In the genomic region with DNA sequence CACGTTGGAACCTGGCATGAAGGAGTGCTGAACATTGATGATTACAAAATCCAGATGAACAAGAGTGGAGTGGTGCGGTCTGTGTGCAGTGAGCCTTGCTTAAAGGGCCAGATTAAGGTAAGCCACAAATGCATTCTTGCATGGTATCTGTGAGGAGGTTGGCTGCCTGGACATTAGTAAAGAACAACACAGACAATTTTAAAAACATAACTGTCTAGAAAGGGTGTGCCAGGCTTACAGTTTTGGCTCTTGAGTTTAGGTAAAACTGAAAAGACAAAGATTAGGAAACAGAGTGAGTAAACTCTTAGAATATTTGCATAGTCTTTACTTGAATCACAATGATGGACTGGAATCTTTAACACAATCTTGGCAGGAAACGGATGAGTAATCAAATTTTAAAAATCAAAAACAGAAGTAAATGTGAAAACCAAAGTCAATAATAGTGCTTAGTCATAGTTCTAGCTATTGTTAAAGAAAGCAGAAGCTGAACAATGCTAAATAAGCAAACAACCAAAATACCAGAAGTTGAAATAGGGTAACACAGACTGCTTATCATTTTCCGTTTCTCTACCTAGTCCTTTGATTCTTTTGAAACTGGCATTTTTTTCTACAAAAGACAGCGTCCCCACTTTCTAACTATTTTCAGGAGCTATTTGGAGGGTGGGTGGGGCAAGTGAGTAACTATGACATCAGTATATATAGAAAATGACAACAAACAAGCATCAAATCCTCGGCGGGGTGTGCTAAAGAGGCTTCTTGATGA, we compare ENCODE assay signal across 9 cellular contexts.
DNase-seq lines count a peak whose midpoint lies in the region; ATAC-seq, FAIRE-seq and TF ChIP-seq lines count a peak whose summit lies in the region.
"Had no signal": no experiment of that assay in that cellular context is flagged by ENCODE, and none has a peak within 500 bp of the region (broad histone marks: within the 10 kb centered on the region; RNA-seq: fewer than 3 reads in every experiment).

No MANE protein-coding gene starts in this region.

- in situ Hi-C loops in HepG2 (cut with HindIII; ENCODE audit: extremely low pct_ligation_motif_present, low pct_unique_long_range_greater_than_20kb), result no loop called here

- no peak for TF ChIP-seq RAD21 in HepG2 (CRISPR knock-in tag; IDR thresholded peaks at IDR 0.05)

- POLR2A ChIA-PET in HepG2 (lab: Yijun Ruan, JAX), result no interaction called here
- POLR2A ChIA-PET in activated CD8-positive, alpha-beta T cell treated with anti-CD3 and anti-CD28 coated beads for 36 hours (lab: Charles Lee), result no interaction called here

- ATAC-seq in heart left ventricle (peak in 3 of 4 donors; percentile 45 to 52 (median 51)), HG03139 (IDR thresholded peaks at IDR 0.05; ENCODE audit: unreplicated experiment) (peak; percentile 41), HepG2 (no peak)
- ATAC-seq in activated CD8-positive, alpha-beta T cell treated with anti-CD3 and anti-CD28 coated beads for 36 hours, result no peak

- no peaks in the 10 kb centered on the region for H3K27me3 ChIP-seq in heart left ventricle
- H3K27me3 ChIP-seq in left ventricle myocardium inferior (ENCODE audit: low read depth), result no peaks in the 10 kb centered on the region
- H3K27me3 ChIP-seq in HepG2 (ENCODE audit: control insufficient read depth in 1 of 2, insufficient read depth in 2 of 2, low read length in 2 of 2), result no peaks in the 10 kb centered on the region

- H3K9me3 ChIP-seq in heart left ventricle (no peaks in the 10 kb centered on the region), left ventricle myocardium inferior (replicated peaks) (no peaks in the 10 kb centered on the region), HepG2 (ENCODE audit: low read length) (no peaks in the 10 kb centered on the region)

- no peak for FAIRE-seq in HepG2 (lab: Jason Lieb, UNC)

- H3K4me3 Mint-ChIP-seq in activated CD8-positive, alpha-beta T cell treated with anti-CD3 and anti-CD28 coated beads for 36 hours, result no peak overlapping the region
- H3K4me3 Mint-ChIP-seq: brain had no signal

- peak overlapping the region in 1 of 12 donors; percentile 16 for H3K4me3 ChIP-seq in heart left ventricle
- H3K4me3 ChIP-seq in left ventricle myocardium inferior, result no peak overlapping the region
- no peak overlapping the region for H3K4me3 ChIP-seq in HepG2 (replicated peaks in 1 of 3; ENCODE audit: insufficient read depth in 1 of 3, low read depth in 2 of 3, low read length in 3 of 3)

- no TSS peak for BruUV-seq in HepG2 (replicated peaks; lab: Mats Ljungman, UMichigan)

- no peaks in the 10 kb centered on the region for H4K20me1 ChIP-seq in HepG2 (ENCODE audit: insufficient read depth, low read length)

- no peak overlapping the region for H3K4me2 ChIP-seq in HepG2 (ENCODE audit: low read depth, low read length)

- H3K79me2 ChIP-seq in HepG2 (ENCODE audit: insufficient read depth, low read length), result no peaks in the 10 kb centered on the region

- H3K36me3 Mint-ChIP-seq in activated CD8-positive, alpha-beta T cell treated with anti-CD3 and anti-CD28 coated beads for 36 hours (ENCODE audit: low read depth), result no peaks in the 10 kb centered on the region
- H3K36me3 Mint-ChIP-seq: brain had no signal

- intact Hi-C loops in heart left ventricle (cut with DNase I), result no loop called here
- intact Hi-C loops in left ventricle myocardium inferior (cut with micrococcal nuclease), result no loop called here
- intact Hi-C loops in HepG2 (cut with micrococcal nuclease; ENCODE audit: unreplicated experiment), result no loop called here
- intact Hi-C loops in activated CD8-positive, alpha-beta T cell treated with anti-CD3 and anti-CD28 coated beads for 36 hours (cut with micrococcal nuclease), result no loop called here

- peaks cover 5% of the 10 kb centered on the region for H3K4me1 Mint-ChIP-seq in activated CD8-positive, alpha-beta T cell treated with anti-CD3 and anti-CD28 coated beads for 36 hours (ENCODE audit: low read depth)

- CTCF ChIA-PET in HepG2 (lab: Yijun Ruan, JAX; ENCODE audit: low intra/inter-chr PET ratio, low total read pairs), result no interaction called here
- CTCF ChIA-PET in activated CD8-positive, alpha-beta T cell treated with anti-CD3 and anti-CD28 coated beads for 36 hours (lab: Charles Lee), result no interaction called here

- H3K4me1 ChIP-seq in heart left ventricle (peaks cover 0 to 52% (median 8%) of the 10 kb centered on the region in 12 donors), left ventricle myocardium inferior (peaks cover 18% of the 10 kb centered on the region), HepG2 (ENCODE audit: insufficient read depth, low read length) (no peaks in the 10 kb centered on the region)

- H2AFZ ChIP-seq in HepG2 (ENCODE audit: low read length), result no peak overlapping the region

- TF ChIP-seq POLR2A in heart left ventricle (IDR thresholded peaks at IDR 0.05) (no peak), HepG2 (IDR thresholded peaks at IDR 0.05; ENCODE audit: insufficient read depth in 1 of 2, low read depth in 2 of 2, low read length in 2 of 2) (no peak)

- no peak overlapping the region for H3K27ac Mint-ChIP-seq in activated CD8-positive, alpha-beta T cell treated with anti-CD3 and anti-CD28 coated beads for 36 hours
- H3K27ac Mint-ChIP-seq: brain had no signal

- DNase-seq in heart left ventricle (no peak), left ventricle myocardium inferior (no peak), SW 1271 (lab: John Stamatoyannopoulos, UW) (peak; percentile 5 to 54), HepG2 (ENCODE audit: low spot score) (no peak), NCI-H510A treated with DMSO at 0.1 percent for 48 hours (lab: John Stamatoyannopoulos, UW) (no peak), NCI-H1105 (lab: John Stamatoyannopoulos, UW) (no peak)
- DNase-seq in activated CD8-positive, alpha-beta T cell treated with anti-CD3 and anti-CD28 coated beads for 36 hours, result no peak

- no peaks in the 10 kb centered on the region for H3K27me3 Mint-ChIP-seq in activated CD8-positive, alpha-beta T cell treated with anti-CD3 and anti-CD28 coated beads for 36 hours

- WGBS in heart left ventricle, 4 donors, result 52 to 61% (median 56%) methylated on average over 7 of the region's 7 CpGs
- WGBS in HepG2 (ENCODE audit: low lambda C conversion rate), result 2% methylated on average over 7 of the region's 7 CpGs

- no peak overlapping the region for H3K9ac ChIP-seq in HepG2 (ENCODE audit: insufficient read depth, low read depth, low read length)

- TF ChIP-seq CTCF in heart left ventricle (IDR thresholded peaks at IDR 0.05), result no peak
- TF ChIP-seq CTCF in left ventricle myocardium inferior (IDR thresholded peaks at IDR 0.05; ENCODE audit: borderline replicate concordance), result no peak
- TF ChIP-seq CTCF in HepG2 (CRISPR knock-in tag; IDR thresholded peaks at IDR 0.05), result no peak
- no peak for TF ChIP-seq CTCF in activated CD8-positive, alpha-beta T cell treated with anti-CD3 and anti-CD28 coated beads for 36 hours (IDR thresholded peaks at IDR 0.05)

- H3K27ac ChIP-seq in heart left ventricle, result peak overlapping the region in 3 of 12 donors; percentile 6 to 83 (median 25)
- H3K27ac ChIP-seq in left ventricle myocardium inferior (replicated peaks), result no peak overlapping the region
- no peak overlapping the region for H3K27ac ChIP-seq in HepG2 (ENCODE audit: extremely low read length, insufficient read depth, low read length)

- H3K9me3 Mint-ChIP-seq in activated CD8-positive, alpha-beta T cell treated with anti-CD3 and anti-CD28 coated beads for 36 hours, result no peaks in the 10 kb centered on the region

- H3K36me3 ChIP-seq in heart left ventricle (no peaks in the 10 kb centered on the region), left ventricle myocardium inferior (no peaks in the 10 kb centered on the region), HepG2 (replicated peaks in 1 of 2; ENCODE audit: control insufficient read depth in 1 of 2, insufficient read depth in 2 of 2, low read length in 2 of 2) (no peaks in the 10 kb centered on the region)

- no peak for TF ChIP-seq EP300 in HepG2 (IDR thresholded peaks at IDR 0.05; ENCODE audit: low read depth in 2 of 2, low read length in 2 of 2)
- TF ChIP-seq EP300 in HepG2 (CRISPR knock-in tag; IDR thresholded peaks at IDR 0.05; ENCODE audit: borderline replicate concordance), result no peak

TF ChIP-seq in HepG2, 621 proteins besides CTCF, POLR2A, EP300 and RAD21 (continues in another document):
- TF ChIP-seq POLR2AphosphoS2 (IDR thresholded peaks at IDR 0.05; ENCODE audit: low read depth, low read length) (no peak), CREB1 (IDR thresholded peaks at IDR 0.05) (no peak), CREB1 (CRISPR knock-in tag; IDR thresholded peaks at IDR 0.05) (no peak), SMAD3 (CRISPR knock-in tag; IDR thresholded peaks at IDR 0.05) (no peak), ZNF510 (CRISPR knock-in tag; IDR thresholded peaks at IDR 0.05; ENCODE audit: low read depth) (no peak), SRY (CRISPR knock-in tag; IDR thresholded peaks at IDR 0.05) (no peak)
- TF ChIP-seq, protein P1, sequence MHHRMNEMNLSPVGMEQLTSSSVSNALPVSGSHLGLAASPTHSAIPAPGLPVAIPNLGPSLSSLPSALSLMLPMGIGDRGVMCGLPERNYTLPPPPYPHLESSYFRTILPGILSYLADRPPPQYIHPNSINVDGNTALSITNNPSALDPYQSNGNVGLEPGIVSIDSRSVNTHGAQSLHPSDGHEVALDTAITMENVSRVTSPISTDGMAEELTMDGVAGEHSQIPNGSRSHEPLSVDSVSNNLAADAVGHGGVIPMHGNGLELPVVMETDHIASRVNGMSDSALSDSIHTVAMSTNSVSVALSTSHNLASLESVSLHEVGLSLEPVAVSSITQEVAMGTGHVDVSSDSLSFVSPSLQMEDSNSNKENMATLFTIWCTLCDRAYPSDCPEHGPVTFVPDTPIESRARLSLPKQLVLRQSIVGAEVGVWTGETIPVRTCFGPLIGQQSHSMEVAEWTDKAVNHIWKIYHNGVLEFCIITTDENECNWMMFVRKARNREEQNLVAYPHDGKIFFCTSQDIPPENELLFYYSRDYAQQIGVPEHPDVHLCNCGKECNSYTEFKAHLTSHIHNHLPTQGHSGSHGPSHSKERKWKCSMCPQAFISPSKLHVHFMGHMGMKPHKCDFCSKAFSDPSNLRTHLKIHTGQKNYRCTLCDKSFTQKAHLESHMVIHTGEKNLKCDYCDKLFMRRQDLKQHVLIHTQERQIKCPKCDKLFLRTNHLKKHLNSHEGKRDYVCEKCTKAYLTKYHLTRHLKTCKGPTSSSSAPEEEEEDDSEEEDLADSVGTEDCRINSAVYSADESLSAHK (CRISPR knock-in tag; IDR thresholded peaks at IDR 0.05; ENCODE audit: borderline replicate concordance), result no peak
- TF ChIP-seq, protein P2, sequence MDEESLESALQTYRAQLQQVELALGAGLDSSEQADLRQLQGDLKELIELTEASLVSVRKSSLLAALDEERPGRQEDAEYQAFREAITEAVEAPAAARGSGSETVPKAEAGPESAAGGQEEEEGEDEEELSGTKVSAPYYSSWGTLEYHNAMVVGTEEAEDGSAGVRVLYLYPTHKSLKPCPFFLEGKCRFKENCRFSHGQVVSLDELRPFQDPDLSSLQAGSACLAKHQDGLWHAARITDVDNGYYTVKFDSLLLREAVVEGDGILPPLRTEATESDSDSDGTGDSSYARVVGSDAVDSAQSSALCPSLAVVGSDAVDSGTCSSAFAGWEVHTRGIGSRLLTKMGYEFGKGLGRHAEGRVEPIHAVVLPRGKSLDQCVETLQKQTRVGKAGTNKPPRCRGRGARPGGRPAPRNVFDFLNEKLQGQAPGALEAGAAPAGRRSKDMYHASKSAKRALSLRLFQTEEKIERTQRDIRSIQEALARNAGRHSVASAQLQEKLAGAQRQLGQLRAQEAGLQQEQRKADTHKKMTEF (CRISPR knock-in tag; IDR thresholded peaks at IDR 0.05), result no peak

Comparison
In these comparisons a context has a peak if more than half of its experiments do, and no peak if none do; other contexts are left out.
1. ATAC-seq: peak in heart left ventricle (3 of 4) and HG03139 (single experiment); none in HepG2 (single experiment) and activated CD8-positive, alpha-beta T cell treated with anti-CD3 and anti-CD28 coated beads for 36 hours (single experiment).
2. DNase-seq: peak in SW 1271 (2 of 2); none in heart left ventricle (0 of 5), left ventricle myocardium inferior (single experiment), HepG2 (single experiment), activated CD8-positive, alpha-beta T cell treated with anti-CD3 and anti-CD28 coated beads for 36 hours (single experiment), NCI-H510A treated with DMSO at 0.1 percent for 48 hours (single experiment) and NCI-H1105 (single experiment).